Comparison of ENCODE assay signal across 21 cellular contexts in the genomic region with DNA sequence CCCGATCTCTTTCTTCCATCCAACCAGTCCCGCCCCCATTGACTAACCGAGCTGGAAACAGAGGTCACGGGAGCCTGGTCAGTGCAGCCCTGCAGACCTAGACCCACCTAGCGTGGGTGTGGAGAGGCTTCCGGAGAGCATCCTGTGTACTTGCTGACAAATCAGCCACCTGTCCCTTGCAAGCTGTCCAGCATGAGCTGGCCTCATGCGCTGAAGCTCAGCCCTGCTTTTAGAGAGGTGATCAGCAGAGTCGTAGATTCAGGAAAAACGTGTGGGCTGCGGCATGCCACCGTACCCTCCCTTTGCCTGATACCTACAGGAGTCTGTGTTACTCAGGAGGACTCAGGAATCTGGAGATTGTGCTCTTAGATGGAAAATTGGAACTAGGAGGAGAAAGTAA.
DNase-seq lines count a peak whose midpoint lies in the region; ATAC-seq and TF ChIP-seq lines count a peak whose summit lies in the region.
"Had no signal": no experiment of that assay in that cellular context is flagged by ENCODE, and none has a peak within 500 bp of the region (broad histone marks: within the 10 kb centered on the region; RNA-seq: fewer than 3 reads in every experiment).

No MANE protein-coding gene starts in this region.

- peaks cover under 1% of the 10 kb centered on the region for H3K9me3 Mint-ChIP-seq in nephron progenitor cell
- H3K9me3 Mint-ChIP-seq: CD4-positive, CD25-positive, alpha-beta regulatory T cell; CD8-positive, alpha-beta memory T cell had no signal

- TF ChIP-seq POLR2A in thyroid gland (IDR thresholded peaks at IDR 0.05) = no peak

- H3K36me3 Mint-ChIP-seq in nephron progenitor cell (ENCODE audit: low read depth) = no peaks in the 10 kb centered on the region
- H3K36me3 Mint-ChIP-seq: CD4-positive, CD25-positive, alpha-beta regulatory T cell; IgD-negative memory B cell had no signal

- H3K4me3 ChIP-seq in thyroid gland (replicated peaks in 1 of 3) = no peak overlapping the region
- H3K4me3 ChIP-seq: GM12878 had no signal

- H3K9me3 ChIP-seq in thyroid gland = no peaks in the 10 kb centered on the region
- H3K9me3 ChIP-seq: BE2C had no signal

- H3K4me1 ChIP-seq in thyroid gland = no peaks in the 10 kb centered on the region
- H3K4me1 ChIP-seq: BE2C had no signal

- no peaks in the 10 kb centered on the region for H3K27me3 ChIP-seq in thyroid gland
- H3K27me3 ChIP-seq: BE2C had no signal

- TF ChIP-seq CTCF in nephron progenitor cell (IDR thresholded peaks at IDR 0.05) (no peak), thyroid gland (IDR thresholded peaks at IDR 0.05) (no peak)

- 51 to 63% methylated on average over 11 of the region's 11 CpGs for WGBS in thyroid gland, 2 donors

- intact Hi-C loops in thyroid gland (cut with DNase I) = no loop called here

- H3K27ac ChIP-seq in thyroid gland = no peak overlapping the region
- H3K27ac ChIP-seq: HL-60 had no signal

- DNase-seq in COLO829 (ENCODE audit: low spot score) (peak; percentile 22), HT1080 (ENCODE audit: low read depth) (peak; percentile 30), cerebellar cortex (ENCODE audit: low spot score) (peak; percentile 70), nephron progenitor cell (no peak), thyroid gland (no peak), HuH-7.5 (ENCODE audit: low spot score) (no peak)
- no peak for DNase-seq in stimulated activated naive CD4-positive, alpha-beta T cell treated with Interleukin-2 at 50 U/mL for 16 hours (lab: John Stamatoyannopoulos, UW)
- DNase-seq: BE2C; CD4-positive, CD25-positive, alpha-beta regulatory T cell; CD8-positive, alpha-beta memory T cell; DMS153; DMS79; GOT3; H7; HFFc6; KBM-7 had no signal

- H3K4me3 Mint-ChIP-seq in nephron progenitor cell = no peak overlapping the region
- H3K4me3 Mint-ChIP-seq: CD4-positive, CD25-positive, alpha-beta regulatory T cell; HFFc6; IgD-negative memory B cell had no signal

- no peaks in the 10 kb centered on the region for H3K36me3 ChIP-seq in thyroid gland
- H3K36me3 ChIP-seq: BE2C had no signal

- peaks cover 23% of the 10 kb centered on the region for H3K27me3 Mint-ChIP-seq in nephron progenitor cell (ENCODE audit: low read depth, poor library complexity)

- peaks cover 41% of the 10 kb centered on the region for H3K4me1 Mint-ChIP-seq in nephron progenitor cell
- H3K4me1 Mint-ChIP-seq: CD4-positive, CD25-positive, alpha-beta regulatory T cell; IgD-negative memory B cell had no signal

- ATAC-seq in HG03442 (IDR thresholded peaks at IDR 0.05; ENCODE audit: unreplicated experiment) = no peak
- ATAC-seq: GM12878, HCT116 had no signal

- H3K27ac Mint-ChIP-seq in nephron progenitor cell = peak overlapping the region; percentile 44
- H3K27ac Mint-ChIP-seq: CD4-positive, CD25-positive, alpha-beta regulatory T cell; HFFc6; IgD-negative memory B cell had no signal

Comparison
In these comparisons a context has a peak if more than half of its experiments do, and no peak if none do; other contexts are left out.
1. DNase-seq: peak in COLO829 (single experiment), HT1080 (single experiment) and cerebellar cortex (single experiment); none in nephron progenitor cell (single experiment), stimulated activated naive CD4-positive, alpha-beta T cell treated with Interleukin-2 at 50 U/mL for 16 hours (single experiment), thyroid gland (0 of 2) and HuH-7.5 (single experiment).